Comparison of ENCODE assay signal across 16 cellular contexts in the genomic region with DNA sequence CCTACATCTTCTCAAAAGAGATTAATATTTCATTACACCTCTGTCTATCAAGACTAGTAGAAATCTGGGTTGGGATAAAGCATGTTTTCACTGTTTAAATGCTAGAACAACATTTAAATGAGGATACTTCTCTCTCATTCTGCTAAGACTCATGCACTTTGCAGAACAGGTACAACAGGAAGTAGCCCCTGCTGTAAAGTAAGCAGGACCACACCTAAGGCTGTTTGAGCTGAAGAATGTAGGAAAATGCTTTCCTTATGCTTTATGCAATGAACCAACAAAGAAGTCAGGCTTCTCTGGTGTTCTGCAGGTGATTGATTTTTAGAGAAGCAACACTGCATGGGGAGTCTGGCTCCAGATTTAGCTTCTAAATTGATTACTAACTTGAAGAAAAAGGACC.
"Had no signal": no experiment of that assay in that cellular context is flagged by ENCODE, and none has a peak within 500 bp of the region (broad histone marks: within the 10 kb centered on the region; RNA-seq: fewer than 3 reads in every experiment).

No MANE protein-coding gene starts in this region.

- H3K27me3 ChIP-seq: brain microvascular endothelial cell, neutrophil, right atrium auricular region, tibial nerve had no signal

- H3K4me3 ChIP-seq: right atrium auricular region, tibial nerve had no signal

- H3K27ac ChIP-seq: brain microvascular endothelial cell, neutrophil, right atrium auricular region, tibial nerve had no signal

- H3K9me3 ChIP-seq: neutrophil, right atrium auricular region had no signal

- DNase-seq: anterior cingulate cortex; brain microvascular endothelial cell; cerebellar nuclear complex; dermis blood vessel endothelial cell; effector memory CD8-positive, alpha-beta T cell; hippocampal formation; kidney; left ventricle myocardium superior; natural killer cell; stimulated activated CD4-positive, alpha-beta T cell treated with anti-CD3 and anti-CD28 coated beads, Interleukin-4, amount 100 ng/mL, for 1 hour; stimulated activated naive CD4-positive, alpha-beta T cell treated with Interleukin-2 at 50 U/mL for 16 hours; substantia nigra; SW 1271 had no signal

- H3K36me3 ChIP-seq: brain microvascular endothelial cell, neutrophil, right atrium auricular region, tibial nerve had no signal

- H3K4me1 ChIP-seq: right atrium auricular region, tibial nerve had no signal
